8 cellular contexts compared by ENCODE assay signal in genomic region chr13:51435002-51435578, GRCh38. TPM values are rescaled to one million over a fixed set of nuclear protein-coding genes. Genes with fewer than 3 reads are reported as not detected.
DNase-seq lines count a peak whose midpoint lies in the region; ATAC-seq and TF ChIP-seq lines count a peak whose summit lies in the region.

No MANE protein-coding gene starts in this region.

- no peaks in the 10 kb centered on the region for H3K4me1 ChIP-seq in left lung

- intact Hi-C loops in left lung (cut with DNase I) = no loop called here
- intact Hi-C loops in lower leg skin (cut with DNase I; ENCODE audit: low total_unique reads) = no loop called here

- TF ChIP-seq CTCF in AG09309 (IDR thresholded peaks at IDR 0.05; ENCODE audit: control insufficient read depth, insufficient read depth, low read depth, low read length, missing control alignments) (peak; percentile 35), astrocyte of the cerebellum (IDR thresholded peaks at IDR 0.05; ENCODE audit: low read depth, low read length, missing control alignments) (peak; percentile 35), left lung (IDR thresholded peaks at IDR 0.05) (peak; percentile 11 to 47), lower leg skin (IDR thresholded peaks at IDR 0.05) (no peak)

- 0 to 2% methylated on average over 1 of the region's 1 CpG for WGBS in lower leg skin, 2 donors

- TF ChIP-seq POLR2A in lower leg skin (IDR thresholded peaks at IDR 0.05) = no peak

- no peaks in the 10 kb centered on the region for H3K27me3 ChIP-seq in left lung

- no peak for DNase-seq in AG09309 (ENCODE audit: low read depth)
- DNase-seq in HT-29 (ENCODE audit: low spot score) = peak; percentile 60
- DNase-seq in astrocyte of the cerebellum (ENCODE audit: low read depth) = no peak
- no peak for DNase-seq in left lung
- DNase-seq in COR-L47 (lab: John Stamatoyannopoulos, UW) = no peak
- DNase-seq in lower leg skin (ENCODE audit: low spot score in 2 of 2) = no peak
- DNase-seq in hypothalamus (lab: John Stamatoyannopoulos, UW) = no peak

- no peak for ATAC-seq in left lung
- no peak for ATAC-seq in HG02610 (IDR thresholded peaks at IDR 0.05; ENCODE audit: unreplicated experiment)

- H3K4me3 ChIP-seq in AG09309 (ENCODE audit: control insufficient read depth, low read depth, low read length) (no peak overlapping the region), astrocyte of the cerebellum (ENCODE audit: low read depth, low read length) (no peak overlapping the region), left lung (no peak overlapping the region), lower leg skin (ENCODE audit: low read depth, poor library complexity, severe bottlenecking) (no peak overlapping the region)

- H3K27ac ChIP-seq in left lung = no peak overlapping the region

- in situ Hi-C loops in astrocyte of the cerebellum (cut with HindIII; ENCODE audit: low sequenced_read_pairs) = loop anchor here (25.0 kb wide), 1 partner anchor 352 kb away; no protein-coding TSS in a partner anchor

- H3K36me3 ChIP-seq in left lung = peaks cover 0 to under 1% of the 10 kb centered on the region in 2 donors

- no peaks in the 10 kb centered on the region for H3K9me3 ChIP-seq in left lung

RNA-seq across cellular contexts. Expression of gene INTS6, which starts 17.7 kb away (rescaled TPM):
- total RNA-seq in HT-29 (2014; rRNA removed; shearing (Covaris generic)) = 37.6 and 49.4 TPM in 2 replicates
- total RNA-seq in left lung (10 to 100 TPM; 25.0 to 37.4 TPM), lower leg skin (10 to 100 TPM; 35.2 to 48.6 (median 41.3) TPM)

Comparison
In these comparisons a context has a peak if more than half of its experiments do, and no peak if none do; other contexts are left out.
1. CTCF ChIP-seq: peak in AG09309 (single experiment), astrocyte of the cerebellum (single experiment) and left lung (2 of 2); none in lower leg skin (0 of 3).